ENCODE assay signal across 27 cellular contexts in the genomic region with DNA sequence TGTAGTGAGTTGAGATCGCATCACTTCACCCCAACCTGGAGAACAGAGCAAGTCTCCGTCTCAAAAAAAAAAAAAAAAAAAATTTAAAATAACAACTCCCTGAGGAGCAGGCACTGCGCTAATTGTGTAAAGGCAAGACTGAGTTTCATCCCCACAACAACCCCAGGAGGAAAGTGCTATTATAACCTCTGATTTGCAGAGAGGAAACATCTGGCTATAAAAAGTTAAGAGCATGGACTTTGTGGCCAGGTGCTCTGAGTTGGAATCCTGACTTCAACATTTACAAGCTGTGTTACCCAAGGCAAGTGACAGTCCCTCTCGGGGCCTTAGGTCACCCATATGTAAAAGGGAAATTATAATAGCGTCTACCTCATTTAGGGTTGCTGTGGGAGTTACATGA.
"Had no signal": no experiment of that assay in that cellular context is flagged by ENCODE, and none has a peak within 500 bp of the region (broad histone marks: within the 10 kb centered on the region; RNA-seq: fewer than 3 reads in every experiment).

No MANE protein-coding gene starts in this region.

- H3K4me3 ChIP-seq: colonic mucosa, coronary artery, dorsolateral prefrontal cortex, esophagus muscularis mucosa, esophagus squamous epithelium, gastrocnemius medialis, gastroesophageal sphincter, heart left ventricle, heart right ventricle had no signal

- FAIRE-seq: colon, endometrium, endothelial cell of umbilical vein, frontal cortex had no signal

- H3K27me3 ChIP-seq: colonic mucosa, gastrocnemius medialis, heart right ventricle had no signal

- H3K9me3 ChIP-seq: colonic mucosa had no signal

- H3K4me1 ChIP-seq: colonic mucosa, esophagus muscularis mucosa, esophagus squamous epithelium, foreskin keratinocyte, gastroesophageal sphincter had no signal

- H3K27ac ChIP-seq: colonic mucosa, coronary artery, dorsolateral prefrontal cortex, epithelial cell of prostate, esophagus muscularis mucosa, esophagus squamous epithelium, foreskin keratinocyte, gastrocnemius medialis, gastroesophageal sphincter, heart right ventricle had no signal

- H3K36me3 ChIP-seq: colonic mucosa, esophagus muscularis mucosa, esophagus squamous epithelium, gastrocnemius medialis, gastroesophageal sphincter, heart left ventricle, heart right ventricle had no signal

- DNase-seq: colonic mucosa; cortex of kidney; dermis blood vessel endothelial cell; dorsolateral prefrontal cortex; effector CD4-positive, alpha-beta T cell; effector CD8-positive, alpha-beta T cell; effector memory CD4-positive, alpha-beta T cell; effector memory CD8-positive, alpha-beta T cell; endodermal cell; erythroblast; esophagus squamous epithelium; foreskin fibroblast; foreskin keratinocyte; foreskin melanocyte; gastrocnemius medialis; glutamatergic neuron; head of caudate nucleus; heart left ventricle; heart right ventricle had no signal
